2 cellular contexts compared by ENCODE assay signal in the genomic region with DNA sequence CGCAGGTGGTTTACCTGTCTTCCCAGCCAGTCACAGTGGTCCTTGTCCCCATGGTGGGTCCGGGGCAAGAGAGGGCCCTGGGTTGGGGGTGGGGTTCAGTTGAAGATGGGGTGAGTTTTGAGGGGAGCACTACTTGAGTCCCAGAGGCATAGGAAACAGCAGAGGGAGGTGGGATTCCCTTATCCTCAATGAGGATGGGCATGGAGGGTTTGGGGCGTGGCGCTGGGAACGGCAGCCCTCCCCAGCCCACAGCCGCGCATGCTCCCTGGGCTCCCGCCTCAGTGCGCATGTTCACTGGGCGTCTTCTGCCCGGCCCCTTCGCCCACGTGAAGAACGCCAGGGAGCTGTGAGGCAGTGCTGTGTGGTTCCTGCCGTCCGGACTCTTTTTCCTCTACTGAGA. TPM values are rescaled to one million over a fixed set of nuclear protein-coding genes. Genes with fewer than 3 reads are reported as not detected.
"Had no signal": no experiment of that assay in that cellular context is flagged by ENCODE, and none has a peak within 500 bp of the region (broad histone marks: within the 10 kb centered on the region; RNA-seq: fewer than 3 reads in every experiment).

A gene with protein sequence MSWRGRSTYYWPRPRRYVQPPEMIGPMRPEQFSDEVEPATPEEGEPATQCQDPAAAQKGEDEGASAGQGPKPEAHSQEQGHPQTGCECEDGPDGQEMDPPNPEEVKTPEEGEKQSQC (plus strand): TSS at position 301 of the 400 bp plus-strand sequence. CDS start 1,155 bp downstream, outside the sequence.

RNA-seq across cellular contexts. Expression of the gene that starts here (rescaled TPM):
- total RNA-seq: G401, GM12878 had no signal
- polyA plus RNA-seq: GM12878 had no signal
